ENCODE assay signal across 27 cellular contexts in genomic region chr5:131953969-131954368, GRCh38. TPM values are rescaled to one million over a fixed set of nuclear protein-coding genes. Genes with fewer than 3 reads are reported as not detected.
DNase-seq lines count a peak whose midpoint lies in the region; ATAC-seq lines count a peak whose summit lies in the region.
"Had no signal": no experiment of that assay in that cellular context is flagged by ENCODE, and none has a peak within 500 bp of the region (broad histone marks: within the 10 kb centered on the region; RNA-seq: fewer than 3 reads in every experiment).

No MANE protein-coding gene starts in this region.

- H3K36me3 Mint-ChIP-seq in activated T-cell treated with anti-CD3 and anti-CD28 coated beads, Interleukin-2, amount 50 U/mL, for 72 hours (ENCODE audit: insufficient read depth in 2 of 2), result peaks cover 0 to 3% of the 10 kb centered on the region in 2 donors

- H3K4me3 Mint-ChIP-seq in activated T-cell treated with anti-CD3 and anti-CD28 coated beads, Interleukin-2, amount 50 U/mL, for 72 hours, result no peak overlapping the region
- H3K4me3 Mint-ChIP-seq: CD4-positive, CD25-positive, alpha-beta regulatory T cell; GM23338; H9; HFFc6 had no signal

- DNase-seq in activated T-cell treated with anti-CD3 and anti-CD28 coated beads, Interleukin-2, amount 50 U/mL, for 72 hours, result no peak
- no peak for DNase-seq in activated T-cell treated with anti-CD3 and anti-CD28 coated beads, Interleukin-2, amount 50 U/mL, for 1 hour
- DNase-seq in RKO (ENCODE audit: low spot score), result peak; percentile 8
- no peak for DNase-seq in NOMO-1 (lab: John Stamatoyannopoulos, UW; ENCODE audit: unreplicated experiment in 2 of 2)
- no peak for DNase-seq in NCI-H510A (lab: John Stamatoyannopoulos, UW)
- DNase-seq: DMS153, DND-41, H9, HFFc6, IMR-90, KG1, MG63, NCI-H1105 treated with DMSO at 0.1 percent for 48 hours, NCI-H146, NCI-H2029, NCI-H446, NCI-H526, NCI-H82, OCI-M1, Peyer's patch, SIG-M5, SK-N-SH, SW 1271 had no signal

- ATAC-seq in activated T-cell treated with anti-CD3 and anti-CD28 coated beads, Interleukin-2, amount 50 U/mL, for 72 hours (replicated peaks in 1 of 2), result peak; percentile 56 to 72
- peak; percentile 76 for ATAC-seq in HG02884 (IDR thresholded peaks at IDR 0.05; ENCODE audit: unreplicated experiment)
- no peak for ATAC-seq in HG02885 (IDR thresholded peaks at IDR 0.05; ENCODE audit: poor library complexity, unreplicated experiment)
- ATAC-seq: GM23338 had no signal

- no peaks in the 10 kb centered on the region for H3K9me3 Mint-ChIP-seq in activated T-cell treated with anti-CD3 and anti-CD28 coated beads, Interleukin-2, amount 50 U/mL, for 72 hours
- H3K9me3 Mint-ChIP-seq: GM23338, H9, HFFc6 had no signal

- no peak overlapping the region for H3K27ac Mint-ChIP-seq in activated T-cell treated with anti-CD3 and anti-CD28 coated beads, Interleukin-2, amount 50 U/mL, for 72 hours
- H3K27ac Mint-ChIP-seq: CD4-positive, CD25-positive, alpha-beta regulatory T cell; GM23338; H9; HFFc6 had no signal

- no peaks in the 10 kb centered on the region for H3K27me3 Mint-ChIP-seq in activated T-cell treated with anti-CD3 and anti-CD28 coated beads, Interleukin-2, amount 50 U/mL, for 72 hours (ENCODE audit: low read depth)

- H3K4me1 Mint-ChIP-seq in activated T-cell treated with anti-CD3 and anti-CD28 coated beads, Interleukin-2, amount 50 U/mL, for 72 hours (ENCODE audit: low read depth), result peaks cover 16% of the 10 kb centered on the region
- H3K4me1 Mint-ChIP-seq: GM23338, H9 had no signal

RNA-seq across cellular contexts. Expression of gene MEIKIN, which starts 8.5 kb away (rescaled TPM):
- under 1 TPM in 1 of 2 donors, not detected in 1; 0.19 TPM for total RNA-seq in activated T-cell treated with anti-CD3 and anti-CD28 coated beads, Interleukin-2, amount 50 U/mL, for 72 hours
- total RNA-seq: CD4-positive, CD25-positive, alpha-beta regulatory T cell; GM23338; H9; HFFc6; IMR-90; Peyer's patch had no signal

RNA-seq across cellular contexts. Expression of gene ACSL6, which starts 57.5 kb away (rescaled TPM):
- total RNA-seq in activated T-cell treated with anti-CD3 and anti-CD28 coated beads, Interleukin-2, amount 50 U/mL, for 72 hours, result 1 to 10 TPM; 5.9 to 8.2 TPM
- total RNA-seq: HFFc6, IMR-90 had no signal
